18 cellular contexts compared by ENCODE assay signal in genomic region chr5:132049093-132049492, GRCh38. TPM values are rescaled to one million over a fixed set of nuclear protein-coding genes. Genes with fewer than 3 reads are reported as not detected.
DNase-seq lines count a peak whose midpoint lies in the region; ATAC-seq and TF ChIP-seq lines count a peak whose summit lies in the region.
"Had no signal": no experiment of that assay in that cellular context is flagged by ENCODE, and none has a peak within 500 bp of the region (broad histone marks: within the 10 kb centered on the region; RNA-seq: fewer than 3 reads in every experiment).

No MANE protein-coding gene starts in this region.

- H3K27me3 ChIP-seq in left ventricle myocardium inferior (ENCODE audit: low read depth) (peaks cover 13% of the 10 kb centered on the region), right lobe of liver (no peaks in the 10 kb centered on the region)

- WGBS in right lobe of liver (ENCODE audit: insufficient coverage, low coverage, low lambda C conversion rate, missing lambda C conversion rate) = 0% methylated on average over 1 of the region's 4 CpGs

- H3K9me3 ChIP-seq in left ventricle myocardium inferior (replicated peaks) (no peaks in the 10 kb centered on the region), right lobe of liver (no peaks in the 10 kb centered on the region)

- H3K4me1 ChIP-seq in left ventricle myocardium inferior (no peaks in the 10 kb centered on the region), right lobe of liver (no peaks in the 10 kb centered on the region)

- H3K36me3 ChIP-seq in left ventricle myocardium inferior (no peaks in the 10 kb centered on the region), right lobe of liver (no peaks in the 10 kb centered on the region)
- H3K36me3 ChIP-seq: BLaER1 treated with 17β-estradiol and CSF1 and Interleukin-3, amounts not matched to agents 10 nM and 100 nM had no signal

- no peak overlapping the region for H3K27ac ChIP-seq in left ventricle myocardium inferior (replicated peaks)
- H3K27ac ChIP-seq in right lobe of liver = no peak overlapping the region
- H3K27ac ChIP-seq: BLaER1 treated with 17β-estradiol and CSF1 and Interleukin-3, amounts not matched to agents 10 nM and 100 nM; GM23248 had no signal

- no peak for ATAC-seq in right lobe of liver
- ATAC-seq: CD8-positive, alpha-beta T cell had no signal

- H3K4me3 ChIP-seq in left ventricle myocardium inferior (no peak overlapping the region), NB4 (ENCODE audit: low read depth, low read length) (no peak overlapping the region), right lobe of liver (no peak overlapping the region)
- H3K4me3 ChIP-seq: BLaER1 treated with 17β-estradiol and CSF1 and Interleukin-3, amounts not matched to agents 10 nM and 100 nM; GM23248 had no signal

- TF ChIP-seq CTCF in left ventricle myocardium inferior (IDR thresholded peaks at IDR 0.05; ENCODE audit: borderline replicate concordance) = no peak
- no peak for TF ChIP-seq CTCF in NB4 (IDR thresholded peaks at IDR 0.05; ENCODE audit: low read depth, low read length)
- TF ChIP-seq CTCF in right lobe of liver (IDR thresholded peaks at IDR 0.05) = no peak

- DNase-seq in cardiac septum (ENCODE audit: low spot score) (peak; percentile 39), left ventricle myocardium inferior (no peak), NB4 (ENCODE audit: low read depth) (peak; percentile 61), iPS-NIHi11 (ENCODE audit: low spot score) (peak; percentile 2), right lobe of liver (no peak), foreskin melanocyte (no peak)
- no peak for DNase-seq in activated naive CD4-positive, alpha-beta T cell (lab: John Stamatoyannopoulos, UW)
- DNase-seq: 8988T, Calu3, GM23248, HCEC 1CT, HFFc6, IMR-90 had no signal

- intact Hi-C loops in cardiac septum (cut with DNase I) (no loop called here), left ventricle myocardium inferior (cut with micrococcal nuclease) (no loop called here), right lobe of liver (cut with DNase I) (no loop called here)

- TF ChIP-seq POLR2A in NB4 (IDR thresholded peaks at IDR 0.05; ENCODE audit: extremely low read depth, insufficient read length) (no peak), right lobe of liver (IDR thresholded peaks at IDR 0.05) (no peak)

RNA-seq across cellular contexts. Expression of gene IL3, which starts 11.4 kb away (rescaled TPM):
- total RNA-seq in cardiac septum = not detected
- total RNA-seq in left ventricle myocardium inferior = not detected
- total RNA-seq in right lobe of liver = not detected
- total RNA-seq: A673; B cell; Calu3; CD8-positive, alpha-beta T cell; GM23248; H4; HFFc6; IMR-90 had no signal

RNA-seq across cellular contexts. Expression of gene CSF2, which starts 24.5 kb away (rescaled TPM):
- total RNA-seq in cardiac septum (not detected), left ventricle myocardium inferior (not detected), right lobe of liver (not detected)
- total RNA-seq: A673, B cell, GM23248, IMR-90 had no signal

RNA-seq across cellular contexts. Expression of gene ACSL6, which starts 37.6 kb away (rescaled TPM):
- 4.5 TPM for total RNA-seq in cardiac septum
- 2.7 TPM for total RNA-seq in left ventricle myocardium inferior
- total RNA-seq in right lobe of liver = 1 to 10 TPM; 1.3 to 6.0 (median 4.6) TPM
- total RNA-seq: A673, HFFc6, IMR-90 had no signal

Comparison
In these comparisons a context has a peak if more than half of its experiments do, and no peak if none do; other contexts are left out.
1. DNase-seq: peak in cardiac septum (single experiment), NB4 (single experiment) and iPS-NIHi11 (single experiment); none in left ventricle myocardium inferior (single experiment), right lobe of liver (0 of 3), activated naive CD4-positive, alpha-beta T cell (0 of 4) and foreskin melanocyte (single experiment).